In genomic region chr19:44748426-44749254, GRCh38 we compare ENCODE assay signal across 8 cellular contexts. TPM values are rescaled to one million over a fixed set of nuclear protein-coding genes. Genes with fewer than 3 reads are reported as not detected.
DNase-seq lines count a peak whose midpoint lies in the region; ATAC-seq and TF ChIP-seq lines count a peak whose summit lies in the region.

Gene BCL3, plus strand, starts transcription at chr19:44748708. Its CDS starts 83 bp downstream, at chr19:44748791.

- ATAC-seq in GM19324 (IDR thresholded peaks at IDR 0.05; ENCODE audit: low FRiP score, unreplicated experiment): peak; percentile 33
- peak; percentile 47 for ATAC-seq in activated CD8-positive, alpha-beta T cell treated with anti-CD3 and anti-CD28 coated beads, Interleukin-2, amount 10 ng/mL, durations not matched to agents 7 days and 5 days

- H3K36me3 Mint-ChIP-seq in activated CD8-positive, alpha-beta T cell treated with anti-CD3 and anti-CD28 coated beads, Interleukin-2, amount 10 ng/mL, durations not matched to agents 7 days and 5 days (ENCODE audit: low read depth): peaks cover 35% of the 10 kb centered on the region
- no peaks in the 10 kb centered on the region for H3K36me3 Mint-ChIP-seq in endodermal cell (ENCODE audit: low read depth)

- H3K27ac Mint-ChIP-seq in activated CD8-positive, alpha-beta T cell treated with anti-CD3 and anti-CD28 coated beads, Interleukin-2, amount 10 ng/mL, durations not matched to agents 7 days and 5 days: peak within 1 kb of the TSS; percentile 91
- no peak within 1 kb of the TSS for H3K27ac Mint-ChIP-seq in endodermal cell

- DNase-seq in AG08396 (ENCODE audit: low spot score): peak; percentile 70
- DNase-seq in activated CD8-positive, alpha-beta T cell treated with anti-CD3 and anti-CD28 coated beads, Interleukin-2, amount 10 ng/mL, durations not matched to agents 7 days and 5 days: peak; percentile 75
- DNase-seq in endodermal cell: peak; percentile 66
- DNase-seq in mucosa of gallbladder (ENCODE audit: low spot score): peak; percentile 70
- DNase-seq in stimulated activated naive CD4-positive, alpha-beta T cell (lab: John Stamatoyannopoulos, UW): peak in 5 of 6 experiments; percentile 41 to 66 (median 54)
- DNase-seq in SKM-1 (lab: John Stamatoyannopoulos, UW; ENCODE audit: unreplicated experiment): no peak

- H3K9me3 ChIP-seq in Loucy (ENCODE audit: insufficient read depth, low read depth, low read length): no peaks in the 10 kb centered on the region
- H3K9me3 ChIP-seq in endodermal cell (ENCODE audit: control insufficient read depth, low read length): no peaks in the 10 kb centered on the region

- no peaks in the 10 kb centered on the region for H3K9me2 ChIP-seq in Loucy (replicated peaks; ENCODE audit: low read depth, low read length)

- H3K4me2 ChIP-seq in Loucy (ENCODE audit: low read depth, low read length, poor library complexity, severe bottlenecking): peak within 1 kb of the TSS; percentile 96

- H3K4me1 ChIP-seq in Loucy (ENCODE audit: insufficient read depth, low read length, poor library complexity, severe bottlenecking): peaks cover 30% of the 10 kb centered on the region
- no peaks in the 10 kb centered on the region for H3K4me1 ChIP-seq in endodermal cell (ENCODE audit: control insufficient read depth, insufficient read depth, low read length)

- TF ChIP-seq CTCF in Loucy (conservative IDR thresholded peaks at IDR 0.05; ENCODE audit: low read length) (no peak), endodermal cell (conservative IDR thresholded peaks at IDR 0.05) (no peak)

- H3K9ac ChIP-seq in Loucy (ENCODE audit: low read depth, low read length, poor library complexity, severe bottlenecking) (peak within 1 kb of the TSS; percentile 81), endodermal cell (ENCODE audit: extremely low read depth, low read length, poor library complexity, severe bottlenecking) (no peak within 1 kb of the TSS)

- H3K27me3 ChIP-seq in Loucy (ENCODE audit: insufficient read depth, low read length, poor library complexity, severe bottlenecking): no peaks in the 10 kb centered on the region
- peaks cover 41% of the 10 kb centered on the region for H3K27me3 ChIP-seq in endodermal cell (ENCODE audit: control insufficient read depth, insufficient read depth, low read length, poor library complexity, severe bottlenecking)

- H3K4me1 Mint-ChIP-seq in activated CD8-positive, alpha-beta T cell treated with anti-CD3 and anti-CD28 coated beads, Interleukin-2, amount 10 ng/mL, durations not matched to agents 7 days and 5 days (ENCODE audit: low read depth): peaks cover 64% of the 10 kb centered on the region
- peaks cover 6% of the 10 kb centered on the region for H3K4me1 Mint-ChIP-seq in endodermal cell

- CTCF ChIA-PET in activated CD8-positive, alpha-beta T cell treated with anti-CD3 and anti-CD28 coated beads, Interleukin-2, amount 10 ng/mL, durations not matched to agents 7 days and 5 days (lab: Charles Lee): interaction anchor here (2.3 to 6.1 kb wide), 2 partner anchors 22 to 25 kb away, joined by 19 to 56 read pairs; no protein-coding TSS in a partner anchor

- H4K20me1 ChIP-seq in Loucy (ENCODE audit: insufficient read depth, low read length, poor library complexity, severe bottlenecking): peaks cover 4% of the 10 kb centered on the region

- peaks cover 5% of the 10 kb centered on the region for H3K27me3 Mint-ChIP-seq in activated CD8-positive, alpha-beta T cell treated with anti-CD3 and anti-CD28 coated beads, Interleukin-2, amount 10 ng/mL, durations not matched to agents 7 days and 5 days (ENCODE audit: low read depth)
- H3K27me3 Mint-ChIP-seq in endodermal cell (ENCODE audit: insufficient read depth): peaks cover 86% of the 10 kb centered on the region

- WGBS in endodermal cell (ENCODE audit: insufficient coverage in 1 of 2, insufficient read length in 1 of 2), 2 experiments: 2% methylated on average over 85 of the region's 88 CpGs; no CpG with 5 or more reads in 1 of the 2 experiments

- H3K79me2 ChIP-seq in Loucy (ENCODE audit: insufficient read depth, low read length): peaks cover 12% of the 10 kb centered on the region; the same call in 1 of the 2 replicates

- no peaks in the 10 kb centered on the region for H3K36me3 ChIP-seq in Loucy (ENCODE audit: insufficient read depth, low read length)
- H3K36me3 ChIP-seq in endodermal cell (ENCODE audit: control insufficient read depth, insufficient read depth, low read length): no peaks in the 10 kb centered on the region

- POLR2A ChIA-PET in activated CD8-positive, alpha-beta T cell treated with anti-CD3 and anti-CD28 coated beads, Interleukin-2, amount 10 ng/mL, durations not matched to agents 7 days and 5 days (lab: Charles Lee): interaction anchor here (1.3 to 1.6 kb wide), 3 partner anchors 17 to 25 kb away, joined by 4 to 9 read pairs (median 4); no protein-coding TSS in a partner anchor

- no peaks in the 10 kb centered on the region for H3K9me3 Mint-ChIP-seq in activated CD8-positive, alpha-beta T cell treated with anti-CD3 and anti-CD28 coated beads, Interleukin-2, amount 10 ng/mL, durations not matched to agents 7 days and 5 days (ENCODE audit: insufficient read depth)
- H3K9me3 Mint-ChIP-seq in endodermal cell: no peaks in the 10 kb centered on the region

- H3K27ac ChIP-seq in endodermal cell (ENCODE audit: low read depth, low read length): no peak within 1 kb of the TSS

- H3F3A ChIP-seq in Loucy (ENCODE audit: low read depth): peaks cover 4% of the 10 kb centered on the region; the same call in 1 of the 2 replicates

- H3K4me3 ChIP-seq in Loucy (ENCODE audit: low read length, poor library complexity, severe bottlenecking): peak within 1 kb of the TSS; percentile 80
- H3K4me3 ChIP-seq in endodermal cell (ENCODE audit: low read length): peak within 1 kb of the TSS; percentile 81

- H2AFZ ChIP-seq in Loucy (ENCODE audit: low read length): peak within 1 kb of the TSS; percentile 82

- H3K4me3 Mint-ChIP-seq in activated CD8-positive, alpha-beta T cell treated with anti-CD3 and anti-CD28 coated beads, Interleukin-2, amount 10 ng/mL, durations not matched to agents 7 days and 5 days: peak within 1 kb of the TSS; percentile 89
- peak within 1 kb of the TSS; percentile 59 for H3K4me3 Mint-ChIP-seq in endodermal cell

RNA-seq across cellular contexts. Expression of gene BCL3, which starts in this region (rescaled TPM):
- 10 to 100 TPM; 22.4 to 25.1 TPM for total RNA-seq in activated CD8-positive, alpha-beta T cell treated with anti-CD3 and anti-CD28 coated beads, Interleukin-2, amount 10 ng/mL, durations not matched to agents 7 days and 5 days
- total RNA-seq in endodermal cell (1 to 10 TPM; 1.8 to 6.2 TPM), mucosa of gallbladder (44.3 TPM)
- polyA plus RNA-seq in endodermal cell (2013, experiment 1 of 2): 2.0 TPM
- 3.0 TPM for polyA plus RNA-seq in endodermal cell (2013, experiment 2 of 2)
